In genomic region chr2:167592441-167592840, GRCh38 we compare ENCODE assay signal across 18 cellular contexts.
"Had no signal": no experiment of that assay in that cellular context is flagged by ENCODE, and none has a peak within 500 bp of the region (broad histone marks: within the 10 kb centered on the region; RNA-seq: fewer than 3 reads in every experiment).

No MANE protein-coding gene starts in this region.

- H3K36me3 ChIP-seq: gastroesophageal sphincter, left ventricle myocardium inferior, right atrium auricular region, sigmoid colon, suprapubic skin, thyroid gland had no signal

- DNase-seq: effector CD4-positive, alpha-beta T cell; immature natural killer cell; kidney; left cardiac atrium; left ventricle myocardium inferior; sigmoid colon; stimulated activated CD4-positive, alpha-beta T cell treated with anti-CD3 and anti-CD28 coated beads, Interleukin-12 subunit alpha, Interleukin-12 subunit beta, amount 100 ng/mL, for 4 hours; stimulated activated naive CD4-positive, alpha-beta T cell; thyroid gland had no signal

- H3K4me3 ChIP-seq: coronary artery, gastroesophageal sphincter, left ventricle myocardium inferior, lung, right atrium auricular region, sigmoid colon, skin epidermis, suprapubic skin, thyroid gland had no signal

- H3K9me3 ChIP-seq: gastroesophageal sphincter, left ventricle myocardium inferior, right atrium auricular region, sigmoid colon, suprapubic skin, thyroid gland had no signal

- FAIRE-seq: kidney, urothelium cell line had no signal

- H3K27ac ChIP-seq: coronary artery, gastroesophageal sphincter, left ventricle myocardium inferior, right atrium auricular region, sigmoid colon, skin epidermis, suprapubic skin, thyroid gland had no signal

- H3K4me1 ChIP-seq: gastroesophageal sphincter, left ventricle myocardium inferior, right atrium auricular region, sigmoid colon, suprapubic skin, thyroid gland had no signal

- ATAC-seq: esophagus mucosa; gastroesophageal sphincter; left cardiac atrium; natural killer cell treated with Interleukin-12 subunit alpha and Interleukin-12 subunit beta and Interleukin-15 and Interleukin-18, amount 100 ng/mL, for 72 hours had no signal
